ENCODE assay signal across 1 cellular context in genomic region chr5:159336586-159337290, GRCh38.
TF ChIP-seq lines count a peak whose summit lies in the region.

No MANE protein-coding gene starts in this region.

TF ChIP-seq in GM23338, 12 proteins besides CTCF, POLR2A, EP300 and RAD21 (continued from another document):
- no peak for TF ChIP-seq ZNF462 (CRISPR knock-in tag; IDR thresholded peaks at IDR 0.05)
- TF ChIP-seq ETS1 (IDR thresholded peaks at IDR 0.05), result no peak
- TF ChIP-seq EZH2 (IDR thresholded peaks at IDR 0.05; ENCODE audit: low read depth, unreplicated experiment), result no peak
- no peak for TF ChIP-seq NANOG (IDR thresholded peaks at IDR 0.05; ENCODE audit: borderline replicate concordance)
